35 cellular contexts compared by ENCODE assay signal in the genomic region with DNA sequence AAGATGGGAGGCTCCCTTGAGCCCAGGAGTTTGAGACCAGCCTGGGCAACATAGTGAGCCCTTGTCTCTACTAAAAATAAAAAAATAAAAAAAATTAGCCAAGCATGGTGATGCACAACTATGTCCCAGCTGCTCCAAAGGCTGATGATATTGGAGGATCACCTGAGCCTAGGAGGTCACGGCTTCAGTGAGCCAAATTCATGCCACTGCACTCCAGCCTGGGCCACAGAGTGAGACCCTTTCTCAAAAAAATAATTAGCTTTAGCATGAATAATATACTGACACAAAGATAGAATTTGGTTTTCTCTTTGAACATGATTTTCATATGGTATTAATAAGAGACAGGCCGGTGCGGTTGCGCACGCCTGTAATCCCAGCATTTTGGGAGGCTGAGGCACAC.
"Had no signal": no experiment of that assay in that cellular context is flagged by ENCODE, and none has a peak within 500 bp of the region (broad histone marks: within the 10 kb centered on the region; RNA-seq: fewer than 3 reads in every experiment).

No MANE protein-coding gene starts in this region.

- H3K4me3 Mint-ChIP-seq: activated CD4-positive, alpha-beta memory T cell treated with anti-CD3 and anti-CD28 coated beads for 36 hours; activated CD4-positive, alpha-beta T cell treated with anti-CD3 and anti-CD28 coated beads for 36 hours; activated CD4-positive, alpha-beta T cell treated with anti-CD3 and anti-CD28 coated beads, Interleukin-2, amount 10 ng/mL, durations not matched to agents 7 days and 5 days; activated CD8-positive, alpha-beta T cell treated with anti-CD3 and anti-CD28 coated beads for 36 hours; activated naive CD4-positive, alpha-beta T cell treated with anti-CD3 and anti-CD28 coated beads, Interleukin-2, amount 10 ng/mL, durations not matched to agents 7 days and 5 days; activated naive CD4-positive, alpha-beta T cell treated with anti-CD3 and anti-CD28 coated beads, Interleukin-2, amount 50 U/mL, for 24 hours; activated naive CD8-positive, alpha-beta T cell; activated naive CD8-positive, alpha-beta T cell treated with anti-CD3 and anti-CD28 coated beads, Interleukin-2, amount 10 ng/mL, durations not matched to agents 7 days and 5 days; activated naive CD8-positive, alpha-beta T cell treated with anti-CD3 and anti-CD28 coated beads, Interleukin-2, amount 50 U/mL, for 24 hours; activated T-cell treated with anti-CD3 and anti-CD28 coated beads, Interleukin-2, amount 50 U/mL, for 24 hours; central memory CD8-positive, alpha-beta T cell; T-helper 1 cell treated with Interleukin-12 subunit alpha and Interleukin-12 subunit beta and Interleukin-4 antibody, amounts not matched to agents 30 μg/mL and 1 μg/mL, for 36 hours; T-helper 2 cell treated with Interferon-gamma antibody and Interleukin-4, amounts not matched to agents 5 μg/mL and 100 μg/mL, for 36 hours had no signal

- H3K36me3 ChIP-seq: ascending aorta, brain microvascular endothelial cell, cardiac muscle cell, colonic mucosa had no signal

- H3K4me1 ChIP-seq: ascending aorta, colonic mucosa had no signal

- H3K4me3 ChIP-seq: ascending aorta, cardiac muscle cell, colonic mucosa had no signal

- H3K4me1 Mint-ChIP-seq: activated CD4-positive, alpha-beta T cell treated with anti-CD3 and anti-CD28 coated beads for 36 hours; activated naive CD4-positive, alpha-beta T cell treated with anti-CD3 and anti-CD28 coated beads, Interleukin-2, amount 50 U/mL, for 24 hours; activated naive CD8-positive, alpha-beta T cell treated with anti-CD3 and anti-CD28 coated beads, Interleukin-2, amount 10 ng/mL, durations not matched to agents 7 days and 5 days; activated naive CD8-positive, alpha-beta T cell treated with anti-CD3 and anti-CD28 coated beads, Interleukin-2, amount 50 U/mL, for 24 hours; central memory CD8-positive, alpha-beta T cell had no signal

- H3K27me3 Mint-ChIP-seq: activated CD4-positive, alpha-beta memory T cell treated with anti-CD3 and anti-CD28 coated beads for 36 hours; activated CD4-positive, alpha-beta T cell treated with anti-CD3 and anti-CD28 coated beads for 36 hours; activated CD4-positive, alpha-beta T cell treated with anti-CD3 and anti-CD28 coated beads, Interleukin-2, amount 10 ng/mL, durations not matched to agents 7 days and 5 days; activated CD8-positive, alpha-beta T cell treated with anti-CD3 and anti-CD28 coated beads for 36 hours; activated naive CD4-positive, alpha-beta T cell treated with anti-CD3 and anti-CD28 coated beads, Interleukin-2, amount 10 ng/mL, durations not matched to agents 7 days and 5 days; activated naive CD4-positive, alpha-beta T cell treated with anti-CD3 and anti-CD28 coated beads, Interleukin-2, amount 50 U/mL, for 24 hours; activated naive CD8-positive, alpha-beta T cell; activated naive CD8-positive, alpha-beta T cell treated with anti-CD3 and anti-CD28 coated beads, Interleukin-2, amount 10 ng/mL, durations not matched to agents 7 days and 5 days; activated naive CD8-positive, alpha-beta T cell treated with anti-CD3 and anti-CD28 coated beads, Interleukin-2, amount 50 U/mL, for 24 hours; activated T-cell treated with anti-CD3 and anti-CD28 coated beads, Interleukin-2, amount 50 U/mL, for 24 hours; central memory CD8-positive, alpha-beta T cell had no signal

- H3K27me3 ChIP-seq: ascending aorta, brain microvascular endothelial cell, cardiac muscle cell, colonic mucosa had no signal

- H3K27ac ChIP-seq: ascending aorta, brain microvascular endothelial cell, cardiac muscle cell, colonic mucosa, VCaP had no signal

- H3K27ac Mint-ChIP-seq: activated CD4-positive, alpha-beta memory T cell treated with anti-CD3 and anti-CD28 coated beads for 36 hours; activated CD4-positive, alpha-beta T cell treated with anti-CD3 and anti-CD28 coated beads for 36 hours; activated CD4-positive, alpha-beta T cell treated with anti-CD3 and anti-CD28 coated beads, Interleukin-2, amount 10 ng/mL, durations not matched to agents 7 days and 5 days; activated CD8-positive, alpha-beta T cell treated with anti-CD3 and anti-CD28 coated beads for 36 hours; activated naive CD4-positive, alpha-beta T cell treated with anti-CD3 and anti-CD28 coated beads, Interleukin-2, amount 10 ng/mL, durations not matched to agents 7 days and 5 days; activated naive CD4-positive, alpha-beta T cell treated with anti-CD3 and anti-CD28 coated beads, Interleukin-2, amount 50 U/mL, for 24 hours; activated naive CD8-positive, alpha-beta T cell; activated naive CD8-positive, alpha-beta T cell treated with anti-CD3 and anti-CD28 coated beads, Interleukin-2, amount 10 ng/mL, durations not matched to agents 7 days and 5 days; activated naive CD8-positive, alpha-beta T cell treated with anti-CD3 and anti-CD28 coated beads, Interleukin-2, amount 50 U/mL, for 24 hours; activated T-cell treated with anti-CD3 and anti-CD28 coated beads, Interleukin-2, amount 50 U/mL, for 24 hours; activated T-helper 2 cell treated with anti-CD3 and anti-CD28 coated beads, Interferon-gamma antibody, Interleukin-2, Interleukin-4, amounts not matched to agents 10 μg/mL and 5 μg/mL and 100 μg/mL, durations not matched to agents 14 hours and 24 hours and 36 hours; T-helper 1 cell treated with Interleukin-12 subunit alpha and Interleukin-12 subunit beta and Interleukin-4 antibody, amounts not matched to agents 30 μg/mL and 1 μg/mL, for 36 hours; T-helper 2 cell treated with Interferon-gamma antibody and Interleukin-4, amounts not matched to agents 5 μg/mL and 100 μg/mL, for 36 hours had no signal

- H3K9me3 Mint-ChIP-seq: activated CD4-positive, alpha-beta memory T cell treated with anti-CD3 and anti-CD28 coated beads for 36 hours; activated CD8-positive, alpha-beta T cell treated with anti-CD3 and anti-CD28 coated beads for 36 hours; activated naive CD4-positive, alpha-beta T cell treated with anti-CD3 and anti-CD28 coated beads, Interleukin-2, amount 10 ng/mL, durations not matched to agents 7 days and 5 days; activated naive CD4-positive, alpha-beta T cell treated with anti-CD3 and anti-CD28 coated beads, Interleukin-2, amount 50 U/mL, for 24 hours; activated naive CD8-positive, alpha-beta T cell treated with anti-CD3 and anti-CD28 coated beads, Interleukin-2, amount 10 ng/mL, durations not matched to agents 7 days and 5 days; activated naive CD8-positive, alpha-beta T cell treated with anti-CD3 and anti-CD28 coated beads, Interleukin-2, amount 50 U/mL, for 24 hours; activated T-cell treated with anti-CD3 and anti-CD28 coated beads, Interleukin-2, amount 50 U/mL, for 24 hours; activated T-helper 2 cell treated with anti-CD3 and anti-CD28 coated beads, Interferon-gamma antibody, Interleukin-2, Interleukin-4, amounts not matched to agents 10 μg/mL and 5 μg/mL and 100 μg/mL, durations not matched to agents 14 hours and 24 hours and 36 hours; central memory CD8-positive, alpha-beta T cell; T-helper 1 cell treated with Interleukin-12 subunit alpha and Interleukin-12 subunit beta and Interleukin-4 antibody, amounts not matched to agents 30 μg/mL and 1 μg/mL, for 36 hours; T-helper 2 cell treated with Interferon-gamma antibody and Interleukin-4, amounts not matched to agents 5 μg/mL and 100 μg/mL, for 36 hours had no signal

- DNase-seq: activated CD4-positive, alpha-beta memory T cell treated with anti-CD3 and anti-CD28 coated beads for 36 hours; activated CD4-positive, alpha-beta T cell treated with anti-CD3 and anti-CD28 coated beads for 1 hour; activated CD4-positive, alpha-beta T cell treated with anti-CD3 and anti-CD28 coated beads for 36 hours; activated CD4-positive, alpha-beta T cell treated with anti-CD3 and anti-CD28 coated beads for 48 hours; activated CD4-positive, alpha-beta T cell treated with anti-CD3 and anti-CD28 coated beads, Interleukin-2, amount 10 ng/mL, durations not matched to agents 7 days and 5 days; activated CD4-positive, CD25-positive, alpha-beta regulatory T cell; activated CD8-positive, alpha-beta memory T cell treated with anti-CD3 and anti-CD28 coated beads, Interleukin-2, amount 50 U/mL, for 4 hours; activated CD8-positive, alpha-beta T cell treated with anti-CD3 and anti-CD28 coated beads for 36 hours; activated effector memory CD4-positive, alpha-beta T cell treated with Interleukin-2 at 50 U/mL for 16 hours; activated gamma-delta T cell; activated naive CD4-positive, alpha-beta T cell treated with anti-CD3 and anti-CD28 coated beads, Interleukin-2, amount 10 ng/mL, durations not matched to agents 7 days and 5 days; activated naive CD4-positive, alpha-beta T cell treated with Interleukin-2 at 50 U/mL for 16 hours; activated naive CD8-positive, alpha-beta T cell treated with anti-CD3 and anti-CD28 coated beads, Interleukin-2, amount 10 ng/mL, durations not matched to agents 7 days and 5 days; activated naive CD8-positive, alpha-beta T cell treated with anti-CD3 and anti-CD28 coated beads, Interleukin-2, amount 50 U/mL, for 24 hours; activated T-cell treated with anti-CD3 and anti-CD28 coated beads for 4 hours; activated T-cell treated with anti-CD3 and anti-CD28 coated beads, Interleukin-2, amount 50 U/mL, for 24 hours; activated T-cell treated with anti-CD3 and anti-CD28 coated beads, Interleukin-2, amount 50 U/mL, for 48 hours; amygdala; anterior cingulate cortex; brain microvascular endothelial cell; caudate nucleus; cerebellar nuclear complex; colonic mucosa; T-helper 1 cell; T-helper 2 cell; T-helper 9 cell had no signal

- H3K9me3 ChIP-seq: ascending aorta, colonic mucosa had no signal

- H3K36me3 Mint-ChIP-seq: activated CD4-positive, alpha-beta memory T cell treated with anti-CD3 and anti-CD28 coated beads for 36 hours; activated naive CD4-positive, alpha-beta T cell treated with anti-CD3 and anti-CD28 coated beads, Interleukin-2, amount 10 ng/mL, durations not matched to agents 7 days and 5 days; activated naive CD4-positive, alpha-beta T cell treated with anti-CD3 and anti-CD28 coated beads, Interleukin-2, amount 50 U/mL, for 24 hours; activated naive CD8-positive, alpha-beta T cell; activated naive CD8-positive, alpha-beta T cell treated with anti-CD3 and anti-CD28 coated beads, Interleukin-2, amount 10 ng/mL, durations not matched to agents 7 days and 5 days had no signal
